In genomic region chr3:87120221-87120620, GRCh38 we compare ENCODE assay signal across 28 cellular contexts.
"Had no signal": no experiment of that assay in that cellular context is flagged by ENCODE, and none has a peak within 500 bp of the region (broad histone marks: within the 10 kb centered on the region; RNA-seq: fewer than 3 reads in every experiment).

No MANE protein-coding gene starts in this region.

- H3K36me3 ChIP-seq: cardiac muscle cell, Peyer's patch, WERI-Rb-1 had no signal

- H3K4me3 ChIP-seq: cardiac muscle cell, Peyer's patch had no signal

- H3K27me3 ChIP-seq: cardiac muscle cell, Peyer's patch had no signal

- H3K36me3 Mint-ChIP-seq: activated CD8-positive, alpha-beta memory T cell treated with anti-CD3 and anti-CD28 coated beads, Interleukin-2, amount 10 ng/mL, durations not matched to agents 7 days and 5 days; activated naive CD8-positive, alpha-beta T cell treated with anti-CD3 and anti-CD28 coated beads for 36 hours; T-cell had no signal

- H3K27ac ChIP-seq: cardiac muscle cell, Peyer's patch, WERI-Rb-1 had no signal

- H3K4me1 Mint-ChIP-seq: activated CD4-positive, alpha-beta memory T cell treated with anti-CD3 and anti-CD28 coated beads, Interleukin-2, amount 10 ng/mL, durations not matched to agents 7 days and 5 days; activated CD8-positive, alpha-beta memory T cell treated with anti-CD3 and anti-CD28 coated beads, Interleukin-2, amount 10 ng/mL, durations not matched to agents 7 days and 5 days; activated naive CD8-positive, alpha-beta T cell treated with anti-CD3 and anti-CD28 coated beads for 36 hours; central memory CD8-positive, alpha-beta T cell; T-cell had no signal

- DNase-seq: activated CD4-positive, alpha-beta memory T cell treated with anti-CD3 and anti-CD28 coated beads, Interleukin-2, amount 10 ng/mL, durations not matched to agents 7 days and 5 days; activated CD4-positive, alpha-beta T cell treated with anti-CD3 and anti-CD28 coated beads for 1 hour; activated CD4-positive, alpha-beta T cell treated with anti-CD3 and anti-CD28 coated beads for 48 hours; activated CD4-positive, CD25-positive, alpha-beta regulatory T cell; activated CD8-positive, alpha-beta memory T cell treated with anti-CD3 and anti-CD28 coated beads for 24 hours; activated CD8-positive, alpha-beta memory T cell treated with anti-CD3 and anti-CD28 coated beads, Interleukin-2, amount 10 ng/mL, durations not matched to agents 7 days and 5 days; activated CD8-positive, alpha-beta memory T cell treated with anti-CD3 and anti-CD28 coated beads, Interleukin-2, amount 50 U/mL, for 48 hours; activated effector memory CD4-positive, alpha-beta T cell treated with Interleukin-2 at 50 U/mL for 16 hours; activated naive CD4-positive, alpha-beta T cell treated with anti-CD3 and anti-CD28 coated beads, Interleukin-2, amount 50 U/mL, for 16 hours; activated naive CD8-positive, alpha-beta T cell treated with anti-CD3 and anti-CD28 coated beads for 36 hours; activated T-cell treated with anti-CD3 and anti-CD28 coated beads, Interleukin-2, amount 50 U/mL, for 48 hours; amniotic stem cell; aorta; Karpas-422; KBM-7; NCI-H1105; NCI-H187 treated with DMSO at 0.1 percent for 48 hours; NCI-H2081; NCI-H2227 treated with DMSO at 0.1 percent for 48 hours; Peyer's patch; RPMI8226; T-cell; T-helper 2 cell; T1000; WERI-Rb-1 had no signal

- ATAC-seq: activated CD8-positive, alpha-beta memory T cell treated with anti-CD3 and anti-CD28 coated beads, Interleukin-2, amount 10 ng/mL, durations not matched to agents 7 days and 5 days; SK-N-SH treated with all-trans-retinoic acid at 6 μM for 48 hours; T-cell had no signal

- H3K4me1 ChIP-seq: Peyer's patch had no signal

- H3K27ac Mint-ChIP-seq: activated CD4-positive, alpha-beta memory T cell treated with anti-CD3 and anti-CD28 coated beads, Interleukin-2, amount 10 ng/mL, durations not matched to agents 7 days and 5 days; activated CD8-positive, alpha-beta memory T cell treated with anti-CD3 and anti-CD28 coated beads, Interleukin-2, amount 10 ng/mL, durations not matched to agents 7 days and 5 days; activated naive CD8-positive, alpha-beta T cell treated with anti-CD3 and anti-CD28 coated beads for 36 hours; T-cell had no signal

- H3K9me3 ChIP-seq: Peyer's patch had no signal

- H3K27me3 Mint-ChIP-seq: activated CD8-positive, alpha-beta memory T cell treated with anti-CD3 and anti-CD28 coated beads, Interleukin-2, amount 10 ng/mL, durations not matched to agents 7 days and 5 days; activated naive CD8-positive, alpha-beta T cell treated with anti-CD3 and anti-CD28 coated beads for 36 hours; central memory CD8-positive, alpha-beta T cell; T-cell had no signal

- H3K4me3 Mint-ChIP-seq: activated CD4-positive, alpha-beta memory T cell treated with anti-CD3 and anti-CD28 coated beads, Interleukin-2, amount 10 ng/mL, durations not matched to agents 7 days and 5 days; activated CD8-positive, alpha-beta memory T cell treated with anti-CD3 and anti-CD28 coated beads, Interleukin-2, amount 10 ng/mL, durations not matched to agents 7 days and 5 days; activated naive CD8-positive, alpha-beta T cell treated with anti-CD3 and anti-CD28 coated beads for 36 hours; central memory CD8-positive, alpha-beta T cell; T-cell had no signal
